ENCODE assay signal across 8 cellular contexts in genomic region chr22:17785185-17786184, GRCh38. TPM values are rescaled to one million over a fixed set of nuclear protein-coding genes. Genes with fewer than 3 reads are reported as not detected.
DNase-seq lines count a peak whose midpoint lies in the region; ATAC-seq and TF ChIP-seq lines count a peak whose summit lies in the region.

No MANE protein-coding gene starts in this region.

- no peak overlapping the region for H3K4me3 ChIP-seq in CD8-positive, alpha-beta T cell (ENCODE audit: low read depth, low read length)
- no peak overlapping the region for H3K4me3 ChIP-seq in liver (ENCODE audit: low read depth in 1 of 3, low read length in 3 of 3)

- H3K4me1 Mint-ChIP-seq in CD8-positive, alpha-beta T cell (ENCODE audit: low read depth), result peaks cover 13% of the 10 kb centered on the region
- H3K4me1 Mint-ChIP-seq in WTC11 (peaks cover 10% of the 10 kb centered on the region), MCF 10A (ENCODE audit: insufficient read depth, unreplicated experiment) (peaks cover 30% of the 10 kb centered on the region)

- peaks cover 2% of the 10 kb centered on the region for H3K36me3 Mint-ChIP-seq in CD8-positive, alpha-beta T cell
- H3K36me3 Mint-ChIP-seq in WTC11 (no peaks in the 10 kb centered on the region), MCF 10A (ENCODE audit: insufficient read depth, unreplicated experiment) (peaks cover 12% of the 10 kb centered on the region)

- no peak overlapping the region for H3K9ac ChIP-seq in liver (ENCODE audit: low read depth in 1 of 2, low read length in 2 of 2)

- H3K9me3 Mint-ChIP-seq in CD8-positive, alpha-beta T cell, result no peaks in the 10 kb centered on the region
- H3K9me3 Mint-ChIP-seq in WTC11 (no peaks in the 10 kb centered on the region), MCF 10A (ENCODE audit: unreplicated experiment) (no peaks in the 10 kb centered on the region)

- no TSS peak for BruUV-seq in MCF 10A (replicated peaks; lab: Mats Ljungman, UMichigan)

- WGBS in liver, result 52% methylated on average over 37 of the region's 37 CpGs

- no peaks in the 10 kb centered on the region for H3K36me3 ChIP-seq in CD8-positive, alpha-beta T cell (ENCODE audit: insufficient read depth, low read length)
- H3K36me3 ChIP-seq in liver (ENCODE audit: control insufficient read depth in 4 of 4, insufficient read depth in 3 of 4, low read depth in 1 of 4, low read length in 3 of 4), result peaks cover 0 to 18% (median 4%) of the 10 kb centered on the region in 4 donors

- no peak overlapping the region for H3K27ac Mint-ChIP-seq in CD8-positive, alpha-beta T cell
- H3K27ac Mint-ChIP-seq in WTC11 (no peak overlapping the region), MCF 10A (ENCODE audit: low read depth, unreplicated experiment) (no peak overlapping the region)

- H3K27ac ChIP-seq in CD8-positive, alpha-beta T cell (ENCODE audit: low read depth, low read length), result no peak overlapping the region
- no peak overlapping the region for H3K27ac ChIP-seq in liver (ENCODE audit: low read depth in 1 of 2, low read length in 2 of 2)

- no peaks in the 10 kb centered on the region for H3K27me3 Mint-ChIP-seq in CD8-positive, alpha-beta T cell (ENCODE audit: low read depth)
- H3K27me3 Mint-ChIP-seq in WTC11 (ENCODE audit: low read depth) (no peaks in the 10 kb centered on the region; the same call in 1 of the 2 replicates), MCF 10A (ENCODE audit: insufficient read depth, unreplicated experiment) (no peaks in the 10 kb centered on the region)

- POLR2A ChIA-PET in CD8-positive, alpha-beta T cell (lab: Charles Lee), result interaction anchor here (1.1 to 1.7 kb wide), 4 partner anchors 10 to 43 kb away, joined by 3 to 5 read pairs (median 4); no protein-coding TSS in a partner anchor
- POLR2A ChIA-PET in WTC11 (lab: Charles Lee) (interaction anchor here (0.6 to 2.2 kb wide), 4 partner anchors 12 to 135 kb away, joined by 3 to 13 read pairs (median 4); partner anchors contain the start of gene BID), MCF 10A (lab: Yijun Ruan, JAX) (interaction anchor here (0.7 to 1.5 kb wide), 2 partner anchors 12 to 63 kb away, joined by 3 to 14 read pairs; partner anchors contain the start of gene BID)

- peaks cover 21% of the 10 kb centered on the region for H3K4me1 ChIP-seq in CD8-positive, alpha-beta T cell (ENCODE audit: insufficient read depth, low read length)
- peaks cover 7 to 24% (median 19%) of the 10 kb centered on the region in 4 donors for H3K4me1 ChIP-seq in liver (ENCODE audit: control insufficient read depth in 4 of 4, insufficient read depth in 4 of 4, low read length in 3 of 4)

- no peak for TF ChIP-seq EP300 in Ishikawa (IDR thresholded peaks at IDR 0.05; ENCODE audit: borderline replicate concordance)

- H3K4me3 Mint-ChIP-seq in CD8-positive, alpha-beta T cell, result no peak overlapping the region
- H3K4me3 Mint-ChIP-seq in WTC11 (no peak overlapping the region), MCF 10A (ENCODE audit: unreplicated experiment) (no peak overlapping the region)

- H3K9me3 ChIP-seq in CD8-positive, alpha-beta T cell (ENCODE audit: low read length), result no peaks in the 10 kb centered on the region
- H3K9me3 ChIP-seq in liver (ENCODE audit: control insufficient read depth in 4 of 4, low read length in 3 of 4), result no peaks in the 10 kb centered on the region

- peak; percentile 74 for TF ChIP-seq CTCF in CD8-positive, alpha-beta T cell (IDR thresholded peaks at IDR 0.05)
- TF ChIP-seq CTCF in WTC11 (IDR thresholded peaks at IDR 0.05) (peak; percentile 65; the same call in 1 of the 2 replicates), MCF 10A (IDR thresholded peaks at IDR 0.05; ENCODE audit: unreplicated experiment) (peak; percentile 46), liver (IDR thresholded peaks at IDR 0.05; ENCODE audit: low read depth, low read length, missing input control) (peak; percentile 81)

- no peaks in the 10 kb centered on the region for H3K27me3 ChIP-seq in CD8-positive, alpha-beta T cell (ENCODE audit: insufficient read depth, low read length)
- no peaks in the 10 kb centered on the region for H3K27me3 ChIP-seq in liver (ENCODE audit: control insufficient read depth in 4 of 4, insufficient read depth in 4 of 4, low read length in 3 of 4)

- ATAC-seq in CD8-positive, alpha-beta T cell, result peak; percentile 67
- ATAC-seq in WTC11 (peak; percentile 82), GM19452 (IDR thresholded peaks at IDR 0.05; ENCODE audit: unreplicated experiment) (no peak)

- TF ChIP-seq RAD21 in Ishikawa (IDR thresholded peaks at IDR 0.05; ENCODE audit: low read depth) (peak; percentile 65), liver (IDR thresholded peaks at IDR 0.05) (peak; percentile 83 to 93)

- intact Hi-C loops in CD8-positive, alpha-beta T cell (cut with DNase I, micrococcal nuclease), result loop anchor here (1.0 to 2.0 kb wide), 4 partner anchors 17 to 43 kb away; no protein-coding TSS in a partner anchor
- intact Hi-C loops in MCF 10A (cut with micrococcal nuclease), result loop anchor here (5.0 kb wide), 1 partner anchor 228 kb away; no protein-coding TSS in a partner anchor

- peak; percentile 48 to 82 (median 74) for DNase-seq in CD8-positive, alpha-beta T cell
- peak; percentile 95 for DNase-seq in WTC11 (ENCODE audit: low spot score)
- DNase-seq in MCF 10A (ENCODE audit: unreplicated experiment), result peak; percentile 55
- peak; percentile 42 to 58 for DNase-seq in stimulated activated CD8-positive, alpha-beta memory T cell treated with anti-CD3 and anti-CD28 coated beads, Interleukin-7, amount 100 ng/mL, for 4 hours (ENCODE audit: low read depth in 2 of 2)
- no peak for DNase-seq in NCI-H2081 (lab: John Stamatoyannopoulos, UW)

- CTCF ChIA-PET in CD8-positive, alpha-beta T cell (lab: Charles Lee), result interaction anchor here (0.6 to 10.7 kb wide), 22 partner anchors 8 to 658 kb away, joined by 3 to 187 read pairs (median 6); partner anchors contain the start of gene BID
- CTCF ChIA-PET in WTC11 (lab: Charles Lee), result interaction anchor here (0.5 to 7.2 kb wide), 44 partner anchors 9 to 711 kb away, joined by 3 to 302 read pairs (median 5); partner anchors contain the start of genes BID, PEX26 and USP18
- CTCF ChIA-PET in MCF 10A (lab: Yijun Ruan, JAX), result interaction anchor here (0.6 to 3.8 kb wide), 10 partner anchors 14 to 614 kb away, joined by 3 to 36 read pairs (median 4); no protein-coding TSS in a partner anchor

TF ChIP-seq in Ishikawa, 13 proteins besides CTCF, POLR2A, EP300 and RAD21:
- TF ChIP-seq MAX (IDR thresholded peaks at IDR 0.05) (peak; percentile 54; the same call in 1 of the 2 replicates), CREB1 (IDR thresholded peaks at IDR 0.05; ENCODE audit: low read depth) (no peak)
TF ChIP-seq in Ishikawa: peak in this region for 1.

TF ChIP-seq in WTC11, 78 proteins besides CTCF, POLR2A, EP300 and RAD21:
- TF ChIP-seq ZNF263 (CRISPR knock-in tag; IDR thresholded peaks at IDR 0.05; ENCODE audit: low read depth) (0 out of 2 replicates have a peak, but pooled peaks have one; percentile 40), SOX15 (CRISPR knock-in tag; IDR thresholded peaks at IDR 0.05) (no peak), MAX (CRISPR knock-in tag; IDR thresholded peaks at IDR 0.05) (peak; percentile 40; the same call in 1 of the 2 replicates)

TF ChIP-seq in liver, 16 proteins besides CTCF, POLR2A, EP300 and RAD21 (continues in another document):
- TF ChIP-seq, protein P1, sequence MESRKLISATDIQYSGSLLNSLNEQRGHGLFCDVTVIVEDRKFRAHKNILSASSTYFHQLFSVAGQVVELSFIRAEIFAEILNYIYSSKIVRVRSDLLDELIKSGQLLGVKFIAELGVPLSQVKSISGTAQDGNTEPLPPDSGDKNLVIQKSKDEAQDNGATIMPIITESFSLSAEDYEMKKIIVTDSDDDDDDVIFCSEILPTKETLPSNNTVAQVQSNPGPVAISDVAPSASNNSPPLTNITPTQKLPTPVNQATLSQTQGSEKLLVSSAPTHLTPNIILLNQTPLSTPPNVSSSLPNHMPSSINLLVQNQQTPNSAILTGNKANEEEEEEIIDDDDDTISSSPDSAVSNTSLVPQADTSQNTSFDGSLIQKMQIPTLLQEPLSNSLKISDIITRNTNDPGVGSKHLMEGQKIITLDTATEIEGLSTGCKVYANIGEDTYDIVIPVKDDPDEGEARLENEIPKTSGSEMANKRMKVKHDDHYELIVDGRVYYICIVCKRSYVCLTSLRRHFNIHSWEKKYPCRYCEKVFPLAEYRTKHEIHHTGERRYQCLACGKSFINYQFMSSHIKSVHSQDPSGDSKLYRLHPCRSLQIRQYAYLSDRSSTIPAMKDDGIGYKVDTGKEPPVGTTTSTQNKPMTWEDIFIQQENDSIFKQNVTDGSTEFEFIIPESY (IDR thresholded peaks at IDR 0.05), result no peak
- TF ChIP-seq HNF4A (conservative IDR thresholded peaks at IDR 0.05) (peak in 1 of 2 donors; percentile 6), RXRA (IDR thresholded peaks at IDR 0.05) (peak in 1 of 2 donors; percentile 35), REST (IDR thresholded peaks at IDR 0.05) (no peak), JUND (IDR thresholded peaks at IDR 0.05) (no peak), EGR1 (IDR thresholded peaks at IDR 0.05; ENCODE audit: low read depth in 2 of 2) (no peak), YY1 (IDR thresholded peaks at IDR 0.05) (no peak)

RNA-seq across cellular contexts. Expression of gene BID, which starts 11.2 kb away (rescaled TPM):
- 10 to 100 TPM; 14.4 to 15.0 TPM for total RNA-seq in CD8-positive, alpha-beta T cell
- total RNA-seq in WTC11 (2021) (26.1 to 32.5 TPM (median 27.6 TPM) in 3 replicates), MCF 10A (2022) (21.5 and 25.0 TPM in 2 replicates), liver (10 to 100 TPM; 28.7 to 44.5 TPM)
- 10 to 100 TPM; 60.7 to 66.9 TPM for polyA plus RNA-seq in liver

Comparison
In these comparisons a context has a peak if more than half of its experiments do, and no peak if none do; other contexts are left out.
1. DNase-seq: peak in CD8-positive, alpha-beta T cell (7 of 7), WTC11 (single experiment), MCF 10A (single experiment) and stimulated activated CD8-positive, alpha-beta memory T cell treated with anti-CD3 and anti-CD28 coated beads, Interleukin-7, amount 100 ng/mL, for 4 hours (2 of 2); none in NCI-H2081 (0 of 2).
2. Peak in every context shown above with its lines, with median percentiles within 50 percentile points of each other: CTCF ChIP-seq.